8 cellular contexts compared by ENCODE assay signal in genomic region chr6:26520840-26521484, GRCh38. TPM values are rescaled to one million over a fixed set of nuclear protein-coding genes. Genes with fewer than 3 reads are reported as not detected.
A peak's percentile ranks its signal among the peaks of the same experiment; 100 is the strongest.
DNase-seq lines count a peak whose midpoint lies in the region; ATAC-seq and TF ChIP-seq lines count a peak whose summit lies in the region.

No MANE protein-coding gene starts in this region.

- ATAC-seq in GM19328 (IDR thresholded peaks at IDR 0.05; ENCODE audit: unreplicated experiment) (peak; percentile 56), HG03469 (IDR thresholded peaks at IDR 0.05; ENCODE audit: unreplicated experiment) (peak; percentile 30)
- peak; percentile 74 for ATAC-seq in activated CD8-positive, alpha-beta T cell treated with anti-CD3 and anti-CD28 coated beads for 36 hours

- POLR2A ChIA-PET in activated CD8-positive, alpha-beta T cell treated with anti-CD3 and anti-CD28 coated beads for 36 hours (lab: Charles Lee) = interaction anchor here (1.2 to 4.9 kb wide), 4 partner anchors 12 to 271 kb away, joined by 4 to 27 read pairs (median 4); partner anchors contain the start of gene HMGN4

- no peaks in the 10 kb centered on the region for H3K27me3 ChIP-seq in ectodermal cell (ENCODE audit: control insufficient read depth, insufficient read depth, low read length, poor library complexity, severe bottlenecking)

- no peaks in the 10 kb centered on the region for H3K4me1 ChIP-seq in ectodermal cell (ENCODE audit: control insufficient read depth, insufficient read depth, low read length)

- peak overlapping the region; percentile 75 for H3K4me3 ChIP-seq in ectodermal cell (ENCODE audit: insufficient read depth, low read depth, low read length)

- peaks cover 2% of the 10 kb centered on the region for H3K36me3 Mint-ChIP-seq in activated CD8-positive, alpha-beta T cell treated with anti-CD3 and anti-CD28 coated beads for 36 hours (ENCODE audit: low read depth)

- DNase-seq in C1 segment of cervical spinal cord (lab: John Stamatoyannopoulos, UW) = peak; percentile 21 to 95 (median 89)
- DNase-seq in NCI-H82 (lab: John Stamatoyannopoulos, UW) = peak; percentile 93
- DNase-seq in activated CD8-positive, alpha-beta T cell treated with anti-CD3 and anti-CD28 coated beads for 36 hours = peak; percentile 90
- DNase-seq in lung microvascular endothelial cell (ENCODE audit: low read depth in 2 of 2) = peak; percentile 86 to 88
- DNase-seq in stimulated activated CD4-positive, alpha-beta T cell treated with anti-CD3 and anti-CD28 coated beads, TNF-alpha, amount 100 ng/mL, for 48 hours (ENCODE audit: low read depth in 3 of 3) = peak; percentile 64 to 69 (median 67)

- peak overlapping the region; percentile 79 for H3K4me3 Mint-ChIP-seq in activated CD8-positive, alpha-beta T cell treated with anti-CD3 and anti-CD28 coated beads for 36 hours

- WGBS in ectodermal cell, 2 experiments = 0 to 1% methylated on average over 33 to 39 of the region's 48 CpGs

- intact Hi-C loops in activated CD8-positive, alpha-beta T cell treated with anti-CD3 and anti-CD28 coated beads for 36 hours (cut with micrococcal nuclease) = no loop called here

- CTCF ChIA-PET in activated CD8-positive, alpha-beta T cell treated with anti-CD3 and anti-CD28 coated beads for 36 hours (lab: Charles Lee) = no interaction called here

- no peaks in the 10 kb centered on the region for H3K9me3 Mint-ChIP-seq in activated CD8-positive, alpha-beta T cell treated with anti-CD3 and anti-CD28 coated beads for 36 hours

- no peak for TF ChIP-seq CTCF in activated CD8-positive, alpha-beta T cell treated with anti-CD3 and anti-CD28 coated beads for 36 hours (IDR thresholded peaks at IDR 0.05)

- no peaks in the 10 kb centered on the region for H3K9me3 ChIP-seq in ectodermal cell (ENCODE audit: control insufficient read depth, low read length)

- H3K27ac ChIP-seq in ectodermal cell (ENCODE audit: insufficient read depth, low read depth, low read length, poor library complexity, severe bottlenecking) = peak overlapping the region; percentile 85

- H3K27ac Mint-ChIP-seq in activated CD8-positive, alpha-beta T cell treated with anti-CD3 and anti-CD28 coated beads for 36 hours = peak overlapping the region; percentile 86

- peaks cover 2% of the 10 kb centered on the region for H3K27me3 Mint-ChIP-seq in activated CD8-positive, alpha-beta T cell treated with anti-CD3 and anti-CD28 coated beads for 36 hours

- peaks cover 26% of the 10 kb centered on the region for H3K4me1 Mint-ChIP-seq in activated CD8-positive, alpha-beta T cell treated with anti-CD3 and anti-CD28 coated beads for 36 hours (ENCODE audit: low read depth)

- no peaks in the 10 kb centered on the region for H3K36me3 ChIP-seq in ectodermal cell (ENCODE audit: control insufficient read depth, insufficient read depth, low read length)

RNA-seq across cellular contexts. Expression of gene HMGN4, which starts 17.2 kb away (rescaled TPM):
- total RNA-seq in activated CD8-positive, alpha-beta T cell treated with anti-CD3 and anti-CD28 coated beads for 36 hours = 10 to 100 TPM; 80.2 to 83.3 TPM
- 76.9 TPM for polyA plus RNA-seq in ectodermal cell (2013, experiment 1 of 4)
- 71.1 TPM for polyA plus RNA-seq in ectodermal cell (2013, experiment 2 of 4)
- 73.8 TPM for polyA plus RNA-seq in ectodermal cell (2013, experiment 3 of 4)
- 79.7 TPM for polyA plus RNA-seq in ectodermal cell (2013, experiment 4 of 4)
- total RNA-seq in lung microvascular endothelial cell = 45.5 and 52.4 TPM in 2 replicates

RNA-seq across cellular contexts. Expression of gene BTN1A1, which starts 20.9 kb away (rescaled TPM):
- total RNA-seq in activated CD8-positive, alpha-beta T cell treated with anti-CD3 and anti-CD28 coated beads for 36 hours = under 1 TPM in 1 of 2 experiments, not detected in 1; 0.11 TPM
- polyA plus RNA-seq in ectodermal cell (2013, experiment 1 of 4) = not detected
- polyA plus RNA-seq in ectodermal cell (2013, experiment 2 of 4) = not detected
- polyA plus RNA-seq in ectodermal cell (2013, experiment 3 of 4) = not detected
- not detected for polyA plus RNA-seq in ectodermal cell (2013, experiment 4 of 4)
- not detected in 2 replicates for total RNA-seq in lung microvascular endothelial cell

Comparison
In these comparisons a context has a peak if more than half of its experiments do, and no peak if none do; other contexts are left out.
1. Peak in every context shown above with its lines: DNase-seq, ATAC-seq, H3K4me3 ChIP-seq and H3K27ac ChIP-seq.